ENCODE assay signal across 8 cellular contexts in genomic region chr5:176237971-176238644, GRCh38. TPM values are rescaled to one million over a fixed set of nuclear protein-coding genes. Genes with fewer than 3 reads are reported as not detected.
DNase-seq lines count a peak whose midpoint lies in the region; TF ChIP-seq lines count a peak whose summit lies in the region.
"Not testable (repeated sequence)": the region's sequence is repeated elsewhere in the genome, so short reads cannot be mapped to it uniquely, and the experiment has no call there.

TSS of gene SIMC1 (plus strand) at chr5:176238424. CDS start at chr5:176238509, 85 bp downstream.

- H3K9me3 ChIP-seq in adipocyte (ENCODE audit: control insufficient read depth, low read length); cardiac muscle cell (ENCODE audit: low read depth); parathyroid adenoma (ENCODE audit: control insufficient read depth, low read length); thymus (ENCODE audit: control insufficient read depth): not testable (repeated sequence)

- 5% methylated on average over 66 of the region's 81 CpGs for WGBS in thymus

- TF ChIP-seq CTCF in GM10266 (IDR thresholded peaks at IDR 0.05; ENCODE audit: control insufficient read depth, insufficient read depth, low read depth, missing control alignments); cardiac muscle cell (IDR thresholded peaks at IDR 0.05; ENCODE audit: low read depth, low read length); parathyroid adenoma (IDR thresholded peaks at IDR 0.05): not testable (repeated sequence)

- H3K79me2 ChIP-seq in parathyroid adenoma: not testable (repeated sequence)

- H3K4me2 ChIP-seq in parathyroid adenoma (ENCODE audit: low read length): not testable (repeated sequence)

- peak within 1 kb of the TSS; percentile 74 for H2AFZ ChIP-seq in parathyroid adenoma

- not testable (repeated sequence) for H3K9ac ChIP-seq in adipocyte (ENCODE audit: low read length); parathyroid adenoma

- DNase-seq in GM10266 (ENCODE audit: extremely low spot score) (peak; percentile 81), HuH-7.5 (ENCODE audit: low spot score) (peak; percentile 19), T-helper 9 cell (peak; percentile 51), adipocyte (ENCODE audit: low read depth) (peak; percentile 65), cardiac muscle cell (ENCODE audit: low read depth in 1 of 2, low spot score in 1 of 2) (peak; percentile 9 to 64)
- DNase-seq in H4 (ENCODE audit: low spot score): not testable (repeated sequence)

- not testable (repeated sequence) for H3K36me3 ChIP-seq in adipocyte (ENCODE audit: control insufficient read depth, insufficient read depth, low read length, severe bottlenecking); cardiac muscle cell; parathyroid adenoma (ENCODE audit: control insufficient read depth, insufficient read depth, low read length); thymus (ENCODE audit: control insufficient read depth, insufficient read depth)

- not testable (repeated sequence) for H3K4me1 ChIP-seq in adipocyte (ENCODE audit: control insufficient read depth, insufficient read depth, low read length); cardiac muscle cell (ENCODE audit: low read depth); parathyroid adenoma; thymus (ENCODE audit: control insufficient read depth, insufficient read depth, low read length)

- not testable (repeated sequence) for H3K27me3 ChIP-seq in adipocyte (replicated peaks; ENCODE audit: control insufficient read depth, insufficient read depth, low read length); cardiac muscle cell; parathyroid adenoma (ENCODE audit: control insufficient read depth, insufficient read depth, low read length); thymus (ENCODE audit: control insufficient read depth, insufficient read depth)

- not testable (repeated sequence) for H3K27ac ChIP-seq in cardiac muscle cell; parathyroid adenoma; thymus (ENCODE audit: low read depth)

- H3K4me3 ChIP-seq in adipocyte (ENCODE audit: low read length) (peak within 1 kb of the TSS; percentile 50), cardiac muscle cell (peak within 1 kb of the TSS; percentile 39), thymus (ENCODE audit: low read length) (peak within 1 kb of the TSS; percentile 47)
- H3K4me3 ChIP-seq in parathyroid adenoma (ENCODE audit: low read depth, low read length): not testable (repeated sequence)

RNA-seq across cellular contexts. Expression of gene SIMC1, which starts in this region (rescaled TPM):
- 16.6 and 17.7 TPM in 2 replicates for total RNA-seq in H4 (2014; rRNA removed; shearing (Covaris generic))
- 17.0 and 18.7 TPM in 2 replicates for total RNA-seq in cardiac muscle cell
- polyA plus RNA-seq in cardiac muscle cell (21.4 and 33.1 TPM in 2 replicates), thymus (10.2 TPM)
